ENCODE assay signal across 8 cellular contexts in genomic region chr3:40504636-40505430, GRCh38. TPM values are rescaled to one million over a fixed set of nuclear protein-coding genes. Genes with fewer than 3 reads are reported as not detected.
DNase-seq lines count a peak whose midpoint lies in the region; ATAC-seq and TF ChIP-seq lines count a peak whose summit lies in the region.

No MANE protein-coding gene starts in this region.

- no peaks in the 10 kb centered on the region for H3K9me3 Mint-ChIP-seq in natural killer cell treated with Interleukin-12 subunit alpha and Interleukin-12 subunit beta and Interleukin-15 and Interleukin-18, amount 100 ng/mL, for 72 hours

- H3K27ac Mint-ChIP-seq in natural killer cell treated with Interleukin-12 subunit alpha and Interleukin-12 subunit beta and Interleukin-15 and Interleukin-18, amount 100 ng/mL, for 72 hours: peak overlapping the region; percentile 59 to 69

- peak overlapping the region; percentile 98 for H3K4me2 ChIP-seq in Loucy (ENCODE audit: low read depth, low read length, poor library complexity, severe bottlenecking)

- H3K27ac ChIP-seq in C4-2B: peak overlapping the region; percentile 62; the same call in 1 of the 2 replicates

- H3K4me3 Mint-ChIP-seq in natural killer cell treated with Interleukin-12 subunit alpha and Interleukin-12 subunit beta and Interleukin-15 and Interleukin-18, amount 100 ng/mL, for 72 hours: peak overlapping the region; percentile 88

- DNase-seq in dermis microvascular lymphatic vessel endothelial cell (ENCODE audit: low read depth in 2 of 2) (peak; percentile 98 to 99), RPMI8226 (no peak), KBM-7 (no peak)
- no peak for DNase-seq in natural killer cell treated with Interleukin-12 subunit alpha and Interleukin-12 subunit beta and Interleukin-15 and Interleukin-18, amount 100 ng/mL, for 72 hours (ENCODE audit: low spot score)

- H3K9me3 ChIP-seq in Loucy (ENCODE audit: insufficient read depth, low read depth, low read length): no peaks in the 10 kb centered on the region

- no peaks in the 10 kb centered on the region for H3K27me3 ChIP-seq in Loucy (ENCODE audit: insufficient read depth, low read length, poor library complexity, severe bottlenecking)

- H3K4me1 ChIP-seq in Loucy (ENCODE audit: insufficient read depth, low read length, poor library complexity, severe bottlenecking): peaks cover 9% of the 10 kb centered on the region

- in situ Hi-C loops in KBM-7 (cut with MboI; ENCODE audit: low pct_unique_long_range_greater_than_20kb, low sequenced_read_pairs): no loop called here

- no peak for ATAC-seq in natural killer cell treated with Interleukin-12 subunit alpha and Interleukin-12 subunit beta and Interleukin-15 and Interleukin-18, amount 100 ng/mL, for 72 hours
- ATAC-seq in HG03520 (IDR thresholded peaks at IDR 0.05; ENCODE audit: unreplicated experiment) (no peak), HG03457 (IDR thresholded peaks at IDR 0.05; ENCODE audit: unreplicated experiment) (no peak)

- peaks cover 7% of the 10 kb centered on the region; the same call in 1 of the 2 replicates for H3K79me2 ChIP-seq in Loucy (ENCODE audit: insufficient read depth, low read length)

- H3K4me3 ChIP-seq in Loucy (ENCODE audit: low read length, poor library complexity, severe bottlenecking): peak overlapping the region; percentile 95

- H3K9me2 ChIP-seq in Loucy (replicated peaks; ENCODE audit: low read depth, low read length): no peaks in the 10 kb centered on the region

- H3K4me1 Mint-ChIP-seq in natural killer cell treated with Interleukin-12 subunit alpha and Interleukin-12 subunit beta and Interleukin-15 and Interleukin-18, amount 100 ng/mL, for 72 hours (ENCODE audit: low read depth in 2 of 2): peaks cover 15 to 16% of the 10 kb centered on the region in 2 donors

- peak overlapping the region; percentile 73 for H3K9ac ChIP-seq in Loucy (ENCODE audit: low read depth, low read length, poor library complexity, severe bottlenecking)

- H3K36me3 ChIP-seq in Loucy (ENCODE audit: insufficient read depth, low read length): no peaks in the 10 kb centered on the region

- H4K20me1 ChIP-seq in Loucy (ENCODE audit: insufficient read depth, low read length, poor library complexity, severe bottlenecking): no peaks in the 10 kb centered on the region

- no peaks in the 10 kb centered on the region for H3K27me3 Mint-ChIP-seq in natural killer cell treated with Interleukin-12 subunit alpha and Interleukin-12 subunit beta and Interleukin-15 and Interleukin-18, amount 100 ng/mL, for 72 hours

- H2AFZ ChIP-seq in Loucy (ENCODE audit: low read length): peak overlapping the region; percentile 100; the same call in 1 of the 2 replicates

- no peak for TF ChIP-seq CTCF in C4-2B (conservative IDR thresholded peaks at IDR 0.05)
- TF ChIP-seq CTCF in Loucy (conservative IDR thresholded peaks at IDR 0.05; ENCODE audit: low read length): no peak

- H3K36me3 Mint-ChIP-seq in natural killer cell treated with Interleukin-12 subunit alpha and Interleukin-12 subunit beta and Interleukin-15 and Interleukin-18, amount 100 ng/mL, for 72 hours: no peaks in the 10 kb centered on the region

- no peaks in the 10 kb centered on the region for H3F3A ChIP-seq in Loucy (ENCODE audit: low read depth)

RNA-seq across cellular contexts. Expression of gene ZNF620, which starts 1.0 kb away (rescaled TPM):
- 5.6 and 5.8 TPM in 2 replicates for total RNA-seq in dermis microvascular lymphatic vessel endothelial cell
- total RNA-seq in natural killer cell treated with Interleukin-12 subunit alpha and Interleukin-12 subunit beta and Interleukin-15 and Interleukin-18, amount 100 ng/mL, for 72 hours: 1 to 10 TPM; 4.6 to 6.2 TPM

RNA-seq across cellular contexts. Expression of gene ZNF621, which starts 19.9 kb away (rescaled TPM):
- total RNA-seq in dermis microvascular lymphatic vessel endothelial cell: 7.2 and 7.7 TPM in 2 replicates
- total RNA-seq in natural killer cell treated with Interleukin-12 subunit alpha and Interleukin-12 subunit beta and Interleukin-15 and Interleukin-18, amount 100 ng/mL, for 72 hours: 10 to 100 TPM; 23.7 to 27.5 TPM

RNA-seq across cellular contexts. Expression of gene ZNF619, which starts 27.9 kb away (rescaled TPM):
- total RNA-seq in dermis microvascular lymphatic vessel endothelial cell: 5.8 and 6.1 TPM in 2 replicates
- total RNA-seq in natural killer cell treated with Interleukin-12 subunit alpha and Interleukin-12 subunit beta and Interleukin-15 and Interleukin-18, amount 100 ng/mL, for 72 hours: 10 to 100 TPM in 1 of 2 donors, 1 to 10 TPM in 1; 7.5 to 12.6 TPM

RNA-seq across cellular contexts. Expression of gene RPL14, which starts 47.7 kb away (rescaled TPM):
- 332 and 363 TPM in 2 replicates for total RNA-seq in dermis microvascular lymphatic vessel endothelial cell
- 1,000 to 10,000 TPM; 1,149 to 1,386 TPM for total RNA-seq in natural killer cell treated with Interleukin-12 subunit alpha and Interleukin-12 subunit beta and Interleukin-15 and Interleukin-18, amount 100 ng/mL, for 72 hours

Comparison
In these comparisons a context has a peak if more than half of its experiments do, and no peak if none do; other contexts are left out.
1. DNase-seq: peak in dermis microvascular lymphatic vessel endothelial cell (2 of 2); none in natural killer cell treated with Interleukin-12 subunit alpha and Interleukin-12 subunit beta and Interleukin-15 and Interleukin-18, amount 100 ng/mL, for 72 hours (single experiment), RPMI8226 (single experiment) and KBM-7 (single experiment).